ENCODE assay signal across 8 cellular contexts in the genomic region with DNA sequence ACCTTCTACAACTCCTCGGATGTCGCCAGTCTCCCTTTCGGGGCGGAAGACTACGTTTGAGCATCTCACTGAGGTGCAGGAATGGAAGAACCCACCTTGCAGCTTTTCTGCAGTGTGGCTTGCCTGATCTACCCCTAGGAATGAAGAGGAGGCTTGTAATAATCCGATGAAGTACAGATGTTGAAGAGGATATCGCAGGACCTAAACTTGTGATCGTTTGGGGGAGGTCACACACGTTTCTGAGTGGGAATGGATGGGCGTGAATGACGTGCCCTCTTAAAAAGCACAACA. TPM values are rescaled to one million over a fixed set of nuclear protein-coding genes. Genes with fewer than 3 reads are reported as not detected.
DNase-seq lines count a peak whose midpoint lies in the region; ATAC-seq and TF ChIP-seq lines count a peak whose summit lies in the region.

No MANE protein-coding gene starts in this region.

- TF ChIP-seq CTCF in AG04450 (IDR thresholded peaks at IDR 0.05; ENCODE audit: low read depth, low read length) (no peak), SK-N-SH (IDR thresholded peaks at IDR 0.05) (no peak), epithelial cell of proximal tubule (conservative IDR thresholded peaks at IDR 0.05; ENCODE audit: low read depth, low read length) (no peak), progenitor cell of endocrine pancreas (IDR thresholded peaks at IDR 0.05; ENCODE audit: unreplicated experiment) (no peak)

- H3K27ac Mint-ChIP-seq in progenitor cell of endocrine pancreas: peak overlapping the region; percentile 96

- peak; percentile 4 for ATAC-seq in GM21528 (IDR thresholded peaks at IDR 0.05; ENCODE audit: low FRiP score, unreplicated experiment)

- H3K9ac ChIP-seq in SK-N-SH: peak overlapping the region; percentile 79

- H3K36me3 Mint-ChIP-seq in progenitor cell of endocrine pancreas (ENCODE audit: insufficient read depth): peaks cover 1% of the 10 kb centered on the region

- CTCF ChIA-PET in AG04450 (lab: Charles Lee): no interaction called here
- CTCF ChIA-PET in SK-N-SH (lab: Yijun Ruan, JAX): interaction anchor here (1.3 kb wide), 1 partner anchor 23 kb away, joined by 6 read pairs; no protein-coding TSS in a partner anchor

- peak overlapping the region; percentile 83 for H3K4me2 ChIP-seq in SK-N-SH

- H2AFZ ChIP-seq in SK-N-SH (ENCODE audit: low read depth): peak overlapping the region; percentile 64; the same call in 1 of the 2 replicates

- TF ChIP-seq RAD21 in SK-N-SH (IDR thresholded peaks at IDR 0.05; ENCODE audit: low read length): no peak

- no peaks in the 10 kb centered on the region for H3K9me2 ChIP-seq in SK-N-SH

- H3K4me3 Mint-ChIP-seq in progenitor cell of endocrine pancreas (ENCODE audit: low read depth): peak overlapping the region; percentile 87

- no peak for TF ChIP-seq EP300 in SK-N-SH (IDR thresholded peaks at IDR 0.05; ENCODE audit: borderline replicate concordance in 1 of 2, low read depth in 1 of 2, low read length in 1 of 2)

- peaks cover 49% of the 10 kb centered on the region for H3K4me1 Mint-ChIP-seq in progenitor cell of endocrine pancreas (ENCODE audit: low read depth)

- H3K27me3 Mint-ChIP-seq in progenitor cell of endocrine pancreas: no peaks in the 10 kb centered on the region

- no peaks in the 10 kb centered on the region for H3K9me3 ChIP-seq in AG04450 (ENCODE audit: control insufficient read depth, insufficient read depth, low read length)
- no peaks in the 10 kb centered on the region for H3K9me3 ChIP-seq in SK-N-SH

- H3K36me3 ChIP-seq in SK-N-SH (replicated peaks in 1 of 2; ENCODE audit: control insufficient read depth in 1 of 2, insufficient read depth in 2 of 2, low read length in 1 of 2): peaks cover 0 to 2% of the 10 kb centered on the region in 2 experiments

- peak overlapping the region; percentile 22 for H3K27ac ChIP-seq in AG04450 (ENCODE audit: low read depth, low read length)
- peak overlapping the region; percentile 77 to 95; a peak in 3 of 4 replicates for H3K27ac ChIP-seq in SK-N-SH (ENCODE audit: low read depth in 2 of 2, low read length in 1 of 2)

- peak overlapping the region; percentile 90 for H3K4me3 ChIP-seq in AG04450 (ENCODE audit: low read depth, low read length)
- H3K4me3 ChIP-seq in SK-N-SH (ENCODE audit: low read depth in 2 of 2, low read length in 1 of 2): peak overlapping the region; percentile 70 to 90
- peak overlapping the region; percentile 72 for H3K4me3 ChIP-seq in epithelial cell of proximal tubule (ENCODE audit: low read depth, low read length)

- POLR2A ChIA-PET in AG04450 (lab: Yijun Ruan, JAX): interaction anchor here (0.6 to 1.0 kb wide), 5 partner anchors 19 to 485 kb away, joined by 3 to 4 read pairs (median 3); no protein-coding TSS in a partner anchor
- POLR2A ChIA-PET in SK-N-SH (lab: Yijun Ruan, JAX): no interaction called here

- H3K9me3 Mint-ChIP-seq in progenitor cell of endocrine pancreas (ENCODE audit: low read depth): peaks cover 3% of the 10 kb centered on the region

- H3F3A ChIP-seq in SK-N-SH (replicated peaks; ENCODE audit: insufficient read depth): no peaks in the 10 kb centered on the region

- H3K79me2 ChIP-seq in SK-N-SH (ENCODE audit: insufficient read depth): peaks cover 53% of the 10 kb centered on the region

- DNase-seq in AG04450 (ENCODE audit: low read depth, low spot score): no peak
- no peak for DNase-seq in SK-N-SH
- DNase-seq in epithelial cell of proximal tubule (ENCODE audit: low read depth): no peak
- no peak for DNase-seq in progenitor cell of endocrine pancreas (ENCODE audit: low spot score, unreplicated experiment)
- DNase-seq in NK-92 (lab: John Stamatoyannopoulos, UW; ENCODE audit: unreplicated experiment): no peak
- no peak for DNase-seq in activated effector memory CD4-positive, alpha-beta T cell treated with anti-CD3 and anti-CD28 coated beads, Interleukin-2, amount 50 U/mL, for 16 hours
- DNase-seq in central memory CD4-positive, alpha-beta T cell: no peak

- WGBS in SK-N-SH (ENCODE audit: low lambda C conversion rate): 2% methylated on average over 11 of the region's 11 CpGs

- H4K20me1 ChIP-seq in SK-N-SH (ENCODE audit: insufficient read depth): peaks cover 39% of the 10 kb centered on the region

- H3K27me3 ChIP-seq in AG04450 (ENCODE audit: control insufficient read depth, insufficient read depth, low read length) (no peaks in the 10 kb centered on the region), SK-N-SH (ENCODE audit: insufficient read depth) (no peaks in the 10 kb centered on the region)

- peaks cover 13 to 15% of the 10 kb centered on the region in 2 experiments; a peak in 3 of 4 replicates for H3K4me1 ChIP-seq in SK-N-SH (ENCODE audit: control insufficient read depth in 1 of 2, insufficient read depth in 2 of 2, low read depth in 1 of 2, low read length in 1 of 2)

TF ChIP-seq in SK-N-SH, 30 proteins besides CTCF, POLR2A, EP300 and RAD21:
- TF ChIP-seq, protein P1, sequence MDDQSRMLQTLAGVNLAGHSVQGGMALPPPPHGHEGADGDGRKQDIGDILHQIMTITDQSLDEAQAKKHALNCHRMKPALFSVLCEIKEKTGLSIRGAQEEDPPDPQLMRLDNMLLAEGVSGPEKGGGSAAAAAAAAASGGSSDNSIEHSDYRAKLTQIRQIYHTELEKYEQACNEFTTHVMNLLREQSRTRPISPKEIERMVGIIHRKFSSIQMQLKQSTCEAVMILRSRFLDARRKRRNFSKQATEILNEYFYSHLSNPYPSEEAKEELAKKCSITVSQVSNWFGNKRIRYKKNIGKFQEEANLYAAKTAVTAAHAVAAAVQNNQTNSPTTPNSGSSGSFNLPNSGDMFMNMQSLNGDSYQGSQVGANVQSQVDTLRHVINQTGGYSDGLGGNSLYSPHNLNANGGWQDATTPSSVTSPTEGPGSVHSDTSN (IDR thresholded peaks at IDR 0.05): no peak
- no peak for TF ChIP-seq RXRA (IDR thresholded peaks at IDR 0.05; ENCODE audit: borderline replicate concordance, low read depth)
- no peak for TF ChIP-seq YY1 (IDR thresholded peaks at IDR 0.05; ENCODE audit: low read depth)
- TF ChIP-seq, protein P2, sequence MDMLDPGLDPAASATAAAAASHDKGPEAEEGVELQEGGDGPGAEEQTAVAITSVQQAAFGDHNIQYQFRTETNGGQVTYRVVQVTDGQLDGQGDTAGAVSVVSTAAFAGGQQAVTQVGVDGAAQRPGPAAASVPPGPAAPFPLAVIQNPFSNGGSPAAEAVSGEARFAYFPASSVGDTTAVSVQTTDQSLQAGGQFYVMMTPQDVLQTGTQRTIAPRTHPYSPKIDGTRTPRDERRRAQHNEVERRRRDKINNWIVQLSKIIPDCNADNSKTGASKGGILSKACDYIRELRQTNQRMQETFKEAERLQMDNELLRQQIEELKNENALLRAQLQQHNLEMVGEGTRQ (IDR thresholded peaks at IDR 0.05; ENCODE audit: borderline replicate concordance, low read depth, low read length): no peak
- TF ChIP-seq, protein P3, sequence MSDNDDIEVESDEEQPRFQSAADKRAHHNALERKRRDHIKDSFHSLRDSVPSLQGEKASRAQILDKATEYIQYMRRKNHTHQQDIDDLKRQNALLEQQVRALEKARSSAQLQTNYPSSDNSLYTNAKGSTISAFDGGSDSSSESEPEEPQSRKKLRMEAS (IDR thresholded peaks at IDR 0.05; ENCODE audit: low read depth): no peak
- TF ChIP-seq SMC3 (IDR thresholded peaks at IDR 0.05; ENCODE audit: low read depth, low read length): no peak
- TF ChIP-seq JUND (IDR thresholded peaks at IDR 0.05): no peak
- no peak for TF ChIP-seq GABPA (IDR thresholded peaks at IDR 0.05; ENCODE audit: low read depth)
- TF ChIP-seq FOXM1 (IDR thresholded peaks at IDR 0.05; ENCODE audit: low read depth): no peak
- no peak for TF ChIP-seq MXI1 (IDR thresholded peaks at IDR 0.05; ENCODE audit: low read depth, low read length)
- no peak for TF ChIP-seq RCOR1 (IDR thresholded peaks at IDR 0.05; ENCODE audit: low read length)
- no peak for TF ChIP-seq NFIC (IDR thresholded peaks at IDR 0.05; ENCODE audit: borderline replicate concordance)
- TF ChIP-seq TAF1 (IDR thresholded peaks at IDR 0.05; ENCODE audit: borderline replicate concordance, low read depth, low read length): no peak
TF ChIP-seq in SK-N-SH: peak in this region for 0.

RNA-seq across cellular contexts. Expression of a gene that starts 0.5 kb away (rescaled TPM):
- polyA plus RNA-seq in AG04450 (2011; rRNA removed) (37.2 and 40.7 TPM in 2 replicates), SK-N-SH (2012; rRNA removed) (6.0 and 8.7 TPM in 2 replicates)
- 46.9 and 64.2 TPM in 2 replicates for polyA minus RNA-seq in AG04450 (2011; rRNA and poly(A)+ RNA removed)
- polyA plus RNA-seq in SK-N-SH (2012; cell fraction: cytosol; rRNA removed): 12.3 and 13.2 TPM in 2 replicates
- 3.1 and 7.9 TPM in 2 replicates for polyA plus RNA-seq in SK-N-SH (2012; cell fraction: nucleus; rRNA removed)
- total RNA-seq in epithelial cell of proximal tubule (11.9 and 23.1 TPM in 2 replicates), progenitor cell of endocrine pancreas (66.5 and 67.7 TPM in 2 replicates)
